In genomic region chr2:151344906-151345305, GRCh38 we compare ENCODE assay signal across 18 cellular contexts. TPM values are rescaled to one million over a fixed set of nuclear protein-coding genes. Genes with fewer than 3 reads are reported as not detected.
"Had no signal": no experiment of that assay in that cellular context is flagged by ENCODE, and none has a peak within 500 bp of the region (broad histone marks: within the 10 kb centered on the region; RNA-seq: fewer than 3 reads in every experiment).

No MANE protein-coding gene starts in this region.

- ATAC-seq: heart left ventricle; pancreas; right cardiac atrium; stimulated activated naive CD8-positive, alpha-beta T cell treated with anti-CD3 and anti-CD28 coated beads, Interleukin-15, Interleukin-2, amounts not matched to agents 100 U/mL and 50 U/mL, for 24 hours had no signal

- H3K27ac ChIP-seq: heart left ventricle, pancreas, suprapubic skin, thyroid gland, upper lobe of left lung, vagina had no signal

- H3K4me1 ChIP-seq: heart left ventricle, pancreas, suprapubic skin, thyroid gland, upper lobe of left lung, vagina had no signal

- FAIRE-seq: frontal cortex, pancreas, small intestine had no signal

- DNase-seq: dermis blood vessel endothelial cell; erythroblast; heart left ventricle; hippocampal formation; mesendoderm; naive B cell; occipital lobe; pancreas; right cardiac atrium; small intestine; stimulated activated CD4-positive, alpha-beta T cell treated with anti-CD3 and anti-CD28 coated beads, Interleukin-12 subunit alpha, Interleukin-12 subunit beta, amount 100 ng/mL, for 4 hours; stimulated activated naive CD8-positive, alpha-beta T cell treated with anti-CD3 and anti-CD28 coated beads, Interleukin-15, Interleukin-2, amounts not matched to agents 100 U/mL and 50 U/mL, for 24 hours; thyroid gland; upper lobe of left lung had no signal

- H3K9me3 ChIP-seq: pancreas, suprapubic skin, thyroid gland, upper lobe of left lung, vagina had no signal

- H3K4me3 ChIP-seq: heart left ventricle, pancreas, suprapubic skin, thyroid gland, upper lobe of left lung, vagina had no signal

- H3K27me3 ChIP-seq: heart left ventricle, pancreas, suprapubic skin, thyroid gland, upper lobe of left lung, vagina had no signal

- H3K36me3 ChIP-seq: heart left ventricle, pancreas, suprapubic skin, thyroid gland, upper lobe of left lung, vagina had no signal

RNA-seq across cellular contexts. Expression of gene TNFAIP6, which starts 12.5 kb away (rescaled TPM):
- total RNA-seq: progenitor cell of endocrine pancreas had no signal
